In genomic region chr12:116677202-116677651, GRCh38 we compare ENCODE assay signal across 16 cellular contexts.
DNase-seq lines count a peak whose midpoint lies in the region; TF ChIP-seq lines count a peak whose summit lies in the region.
"Had no signal": no experiment of that assay in that cellular context is flagged by ENCODE, and none has a peak within 500 bp of the region (broad histone marks: within the 10 kb centered on the region; RNA-seq: fewer than 3 reads in every experiment).

No MANE protein-coding gene starts in this region.

- no peaks in the 10 kb centered on the region for H3K36me3 ChIP-seq in HEK293 (ENCODE audit: control insufficient read depth in 2 of 2, insufficient read depth in 1 of 2, low read length in 2 of 2)
- H3K36me3 ChIP-seq: esophagus muscularis mucosa had no signal

- DNase-seq in GM10266 (ENCODE audit: extremely low spot score) (peak; percentile 50), NB4 (ENCODE audit: low read depth) (peak; percentile 96), germinal center (ENCODE audit: low spot score) (peak; percentile 37), HK-2 (ENCODE audit: unreplicated experiment) (no peak), AG08396 (ENCODE audit: low spot score) (no peak), T-helper 1 cell (no peak)
- DNase-seq in activated CD4-positive, alpha-beta T cell treated with anti-CD3 and anti-CD28 coated beads for 48 hours, result no peak
- DNase-seq: activated CD4-positive, alpha-beta T cell treated with anti-CD3 and anti-CD28 coated beads for 4 hours; activated naive CD4-positive, alpha-beta T cell treated with anti-CD3 and anti-CD28 coated beads, Interleukin-2, amount 50 U/mL, for 16 hours; midbrain; NCI-H1694 treated with DMSO at 0.1 percent for 48 hours; NCI-H510A; stimulated activated CD4-positive, alpha-beta T cell treated with anti-CD3 and anti-CD28 coated beads, Interleukin-2, amount 100 ng/mL, for 24 hours had no signal

- H3K9me3 ChIP-seq in HEK293 (ENCODE audit: control insufficient read depth, insufficient read depth, low read depth, low read length), result no peaks in the 10 kb centered on the region
- H3K9me3 ChIP-seq: esophagus muscularis mucosa had no signal

- H3K27ac ChIP-seq in HEK293 (ENCODE audit: extremely low read depth, low read depth, low read length), result no peak overlapping the region
- H3K27ac ChIP-seq: C4-2B had no signal

- H3K4me3 ChIP-seq in HEK293 (ENCODE audit: low read depth, low read length) (no peak overlapping the region), NB4 (ENCODE audit: low read depth, low read length) (peak overlapping the region; percentile 45)
- H3K4me3 ChIP-seq: esophagus muscularis mucosa had no signal

- TF ChIP-seq POLR2A in NB4 (IDR thresholded peaks at IDR 0.05; ENCODE audit: extremely low read depth, insufficient read length), result no peak

- POLR2A ChIA-PET in HEK293 (lab: Yijun Ruan, JAX), result no interaction called here

- no peaks in the 10 kb centered on the region; the same call in 1 of the 2 replicates for H3K4me1 ChIP-seq in HEK293 (ENCODE audit: control insufficient read depth, insufficient read depth, low read length)

- CTCF ChIA-PET in HEK293 (lab: Yijun Ruan, JAX), result no interaction called here

- no peak for TF ChIP-seq CTCF in GM10266 (IDR thresholded peaks at IDR 0.05; ENCODE audit: control insufficient read depth, insufficient read depth, low read depth, missing control alignments)
- no peak for TF ChIP-seq CTCF in HEK293 (tag by site-specific recombination; IDR thresholded peaks at IDR 0.05)
- no peak for TF ChIP-seq CTCF in NB4 (IDR thresholded peaks at IDR 0.05; ENCODE audit: low read depth, low read length)

TF ChIP-seq in HEK293, 187 proteins besides CTCF, POLR2A, EP300 and RAD21:
- TF ChIP-seq ZNF658 (tag by site-specific recombination; IDR thresholded peaks at IDR 0.05) (no peak), ZNF112 (tag by site-specific recombination; IDR thresholded peaks at IDR 0.05) (no peak), ZNF629 (tag by site-specific recombination; IDR thresholded peaks at IDR 0.05) (peak; percentile 21; the same call in 1 of the 2 replicates)

Comparison
In these comparisons a context has a peak if more than half of its experiments do, and no peak if none do; other contexts are left out.
1. DNase-seq: peak in GM10266 (single experiment), NB4 (single experiment) and germinal center (single experiment); none in HK-2 (single experiment), AG08396 (single experiment), T-helper 1 cell (0 of 5) and activated CD4-positive, alpha-beta T cell treated with anti-CD3 and anti-CD28 coated beads for 48 hours (single experiment).